ENCODE assay signal across 12 cellular contexts in the genomic region with DNA sequence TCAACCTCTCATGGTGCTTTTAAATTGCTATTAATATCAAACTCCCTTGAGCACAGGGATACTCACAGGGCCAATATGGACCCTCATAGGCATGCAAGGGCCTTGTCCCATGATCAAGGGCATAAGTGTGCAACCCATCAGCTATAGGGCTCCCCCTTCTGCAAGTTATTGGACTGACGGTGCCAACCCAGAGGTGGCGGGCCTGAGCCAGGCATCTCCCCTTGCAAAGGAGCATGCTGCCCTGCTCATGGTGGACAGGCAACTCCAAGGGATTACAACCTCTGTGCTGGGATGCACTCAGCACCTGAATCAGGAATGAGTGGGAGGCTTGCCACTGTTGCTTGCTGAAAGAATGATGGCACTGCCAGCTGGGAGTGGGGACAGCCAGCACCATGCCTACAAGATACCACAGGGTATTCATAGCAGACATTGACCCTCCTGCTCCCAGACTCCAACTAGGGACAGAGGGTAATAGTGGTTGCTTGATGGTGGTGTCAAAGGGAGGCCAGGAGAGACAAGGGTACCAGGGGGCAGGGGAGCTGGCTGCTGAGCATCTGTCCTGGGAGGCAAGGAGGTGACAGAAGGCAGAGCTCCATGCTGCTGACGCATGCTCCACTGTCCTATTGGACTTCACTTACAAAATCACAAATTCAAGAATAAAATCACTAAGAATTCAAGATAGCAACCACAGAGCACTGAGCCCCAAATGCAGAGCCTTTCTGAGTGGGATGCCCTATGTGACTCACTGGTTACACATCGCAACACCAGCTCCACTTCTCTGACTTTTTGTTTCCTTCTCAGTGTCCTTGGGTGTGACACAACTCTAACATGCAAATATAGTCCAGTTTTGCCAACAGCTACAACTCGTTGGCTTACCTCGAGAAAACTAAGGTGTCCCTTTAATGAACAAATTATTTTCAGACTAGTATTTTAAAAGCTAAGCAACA.
DNase-seq lines count a peak whose midpoint lies in the region; TF ChIP-seq lines count a peak whose summit lies in the region.
"Had no signal": no experiment of that assay in that cellular context is flagged by ENCODE, and none has a peak within 500 bp of the region (broad histone marks: within the 10 kb centered on the region; RNA-seq: fewer than 3 reads in every experiment).

No MANE protein-coding gene starts in this region.

- peak; percentile 22 for TF ChIP-seq CTCF in OCI-LY1 (IDR thresholded peaks at IDR 0.05; ENCODE audit: low read length)
- no peak for TF ChIP-seq CTCF in fibroblast of the aortic adventitia (IDR thresholded peaks at IDR 0.05; ENCODE audit: insufficient read depth, low read length)

- no peaks in the 10 kb centered on the region for H3K36me3 ChIP-seq in OCI-LY1 (ENCODE audit: insufficient read depth, low read length)
- H3K36me3 ChIP-seq: pancreas, SJCRH30, vagina had no signal

- no peaks in the 10 kb centered on the region for H4K20me1 ChIP-seq in OCI-LY1 (ENCODE audit: insufficient read depth, low read length)

- no peaks in the 10 kb centered on the region for H3K79me2 ChIP-seq in OCI-LY1 (ENCODE audit: insufficient read depth, low read length)

- no peaks in the 10 kb centered on the region for H3K9me3 ChIP-seq in OCI-LY1 (ENCODE audit: low read length)
- H3K9me3 ChIP-seq: pancreas, SJCRH30, vagina had no signal

- no peaks in the 10 kb centered on the region for H3F3A ChIP-seq in OCI-LY1 (ENCODE audit: insufficient read depth, low read length)

- no peak overlapping the region for H3K4me2 ChIP-seq in OCI-LY1 (ENCODE audit: low read length)

- DNase-seq in AG20443 (ENCODE audit: low spot score) (peak; percentile 77), GM03348 (ENCODE audit: low spot score) (peak; percentile 73), fibroblast of the aortic adventitia (ENCODE audit: low read depth) (peak; percentile 55), DMS153 (lab: John Stamatoyannopoulos, UW) (no peak), NCI-H1105 treated with DMSO at 0.1 percent for 48 hours (lab: John Stamatoyannopoulos, UW) (no peak)
- no peak for DNase-seq in stimulated activated CD8-positive, alpha-beta memory T cell treated with anti-CD3 and anti-CD28 coated beads, Interleukin-4, amount 100 ng/mL, for 48 hours
- DNase-seq: activated CD4-positive, alpha-beta T cell treated with anti-CD3 and anti-CD28 coated beads for 1 hour; NCI-H2029 treated with DMSO at 0.1 percent for 48 hours; SJCRH30 had no signal

- no peaks in the 10 kb centered on the region for H3K4me1 ChIP-seq in OCI-LY1 (ENCODE audit: insufficient read depth, low read length, severe bottlenecking)
- H3K4me1 ChIP-seq: pancreas, vagina had no signal

- no peak overlapping the region for H2AFZ ChIP-seq in OCI-LY1 (ENCODE audit: low read length)

- H3K4me3 ChIP-seq in OCI-LY1 (ENCODE audit: low read depth, low read length, poor library complexity, severe bottlenecking) = no peak overlapping the region
- no peak overlapping the region for H3K4me3 ChIP-seq in fibroblast of the aortic adventitia (ENCODE audit: low read depth, low read length)
- H3K4me3 ChIP-seq: pancreas, SJCRH30, vagina had no signal

- no peak overlapping the region for H3K27ac ChIP-seq in OCI-LY1 (ENCODE audit: low read depth, low read length, poor library complexity, severe bottlenecking)
- H3K27ac ChIP-seq: pancreas, SJCRH30, vagina had no signal

- H3K9me2 ChIP-seq in OCI-LY1 (ENCODE audit: low read depth, low read length) = no peaks in the 10 kb centered on the region

- H3K27me3 ChIP-seq in OCI-LY1 (ENCODE audit: insufficient read depth, low read length) = no peaks in the 10 kb centered on the region
- H3K27me3 ChIP-seq: pancreas, SJCRH30, vagina had no signal

- no peak overlapping the region for H3K9ac ChIP-seq in OCI-LY1 (ENCODE audit: low read length)

Comparison
In these comparisons a context has a peak if more than half of its experiments do, and no peak if none do; other contexts are left out.
1. DNase-seq: peak in AG20443 (single experiment), GM03348 (single experiment) and fibroblast of the aortic adventitia (single experiment); none in DMS153 (single experiment), NCI-H1105 treated with DMSO at 0.1 percent for 48 hours (single experiment) and stimulated activated CD8-positive, alpha-beta memory T cell treated with anti-CD3 and anti-CD28 coated beads, Interleukin-4, amount 100 ng/mL, for 48 hours (single experiment).